In genomic region chr19:15526408-15526807, GRCh38 we compare ENCODE assay signal across 3 cellular contexts.
TF ChIP-seq lines count a peak whose summit lies in the region.

No MANE protein-coding gene starts in this region.

TF ChIP-seq in HepG2, 621 proteins besides CTCF, POLR2A, EP300 and RAD21:
- TF ChIP-seq REPIN1 (CRISPR knock-in tag; IDR thresholded peaks at IDR 0.05; ENCODE audit: borderline replicate concordance, low read depth) (no peak), ZNF768 (CRISPR knock-in tag; IDR thresholded peaks at IDR 0.05) (peak; percentile 52; the same call in 1 of the 2 replicates)
TF ChIP-seq in HepG2: peak in this region for 1.

TF ChIP-seq in HEK293, 187 proteins besides CTCF, POLR2A, EP300 and RAD21:
- TF ChIP-seq ZNF768 (tag by site-specific recombination; IDR thresholded peaks at IDR 0.05): peak; percentile 67; the same call in 1 of the 2 replicates
- no peak for TF ChIP-seq ZNF121 (tag by site-specific recombination; IDR thresholded peaks at IDR 0.05)
- no peak for TF ChIP-seq ZNF785 (tag by site-specific recombination; IDR thresholded peaks at IDR 0.05)

TF ChIP-seq in K562, 482 proteins besides CTCF, POLR2A, EP300 and RAD21:
- TF ChIP-seq ZFP36 (IDR thresholded peaks at IDR 0.05; ENCODE audit: low read depth, low read length, partially characterized antibody) (peak; percentile 84), ELK1 (CRISPR knock-in tag; IDR thresholded peaks at IDR 0.05) (no peak), PCBP2 (IDR thresholded peaks at IDR 0.05; ENCODE audit: low read depth, low read length, poor library complexity, severe bottlenecking) (no peak), POLR2H (tag; IDR thresholded peaks at IDR 0.05; ENCODE audit: low read depth) (no peak), ZFP1 (CRISPR knock-in tag; IDR thresholded peaks at IDR 0.05) (no peak), TBL1XR1 (IDR thresholded peaks at IDR 0.05; ENCODE audit: low read length in 2 of 2) (no peak), STAT5A (IDR thresholded peaks at IDR 0.05; ENCODE audit: borderline replicate concordance, low read length) (no peak), RBM25 (IDR thresholded peaks at IDR 0.05; ENCODE audit: low read depth, low read length, severe bottlenecking) (peak; percentile 90), JUND (IDR thresholded peaks at IDR 0.05; ENCODE audit: borderline replicate concordance, low read depth, low read length) (no peak), JUND (tag; IDR thresholded peaks at IDR 0.05; ENCODE audit: borderline replicate concordance, low read depth, low read length) (no peak), SAFB (IDR thresholded peaks at IDR 0.05; ENCODE audit: borderline replicate concordance, low read depth, low read length) (no peak), EWSR1 (IDR thresholded peaks at IDR 0.05; ENCODE audit: borderline replicate concordance, low read depth, partially characterized antibody) (no peak), KDM1A (IDR thresholded peaks at IDR 0.05) (0 out of 4 replicates have a peak, but pooled peaks of 1 of the 2 experiments have one; percentile 22), ZC3H4 (CRISPR knock-in tag; IDR thresholded peaks at IDR 0.05; ENCODE audit: borderline replicate concordance) (no peak), XRCC5 (IDR thresholded peaks at IDR 0.05; ENCODE audit: low read depth, low read length) (no peak), USF1 (CRISPR knock-in tag; IDR thresholded peaks at IDR 0.05) (no peak), WHSC1 (IDR thresholded peaks at IDR 0.05; ENCODE audit: low read length) (no peak), HDAC2 (IDR thresholded peaks at IDR 0.05) (0 out of 2 replicates have a peak, but pooled peaks have one; percentile 23), HNRNPL (IDR thresholded peaks at IDR 0.05; ENCODE audit: low read depth, low read length) (no peak), GATAD2B (IDR thresholded peaks at IDR 0.05; ENCODE audit: borderline replicate concordance) (no peak), BCOR (IDR thresholded peaks at IDR 0.05) (peak; percentile 83), HEY1 (CRISPR knock-in tag; IDR thresholded peaks at IDR 0.05; ENCODE audit: borderline replicate concordance) (no peak)
- TF ChIP-seq, protein P1, sequence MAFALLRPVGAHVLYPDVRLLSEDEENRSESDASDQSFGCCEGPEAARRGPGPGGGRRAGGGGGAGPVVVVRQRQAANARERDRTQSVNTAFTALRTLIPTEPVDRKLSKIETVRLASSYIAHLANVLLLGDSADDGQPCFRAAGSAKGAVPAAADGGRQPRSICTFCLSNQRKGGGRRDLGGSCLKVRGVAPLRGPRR (CRISPR knock-in tag; IDR thresholded peaks at IDR 0.05): no peak
- TF ChIP-seq, protein P2, sequence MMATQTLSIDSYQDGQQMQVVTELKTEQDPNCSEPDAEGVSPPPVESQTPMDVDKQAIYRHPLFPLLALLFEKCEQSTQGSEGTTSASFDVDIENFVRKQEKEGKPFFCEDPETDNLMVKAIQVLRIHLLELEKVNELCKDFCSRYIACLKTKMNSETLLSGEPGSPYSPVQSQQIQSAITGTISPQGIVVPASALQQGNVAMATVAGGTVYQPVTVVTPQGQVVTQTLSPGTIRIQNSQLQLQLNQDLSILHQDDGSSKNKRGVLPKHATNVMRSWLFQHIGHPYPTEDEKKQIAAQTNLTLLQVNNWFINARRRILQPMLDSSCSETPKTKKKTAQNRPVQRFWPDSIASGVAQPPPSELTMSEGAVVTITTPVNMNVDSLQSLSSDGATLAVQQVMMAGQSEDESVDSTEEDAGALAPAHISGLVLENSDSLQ (IDR thresholded peaks at IDR 0.05): no peak
- TF ChIP-seq, protein P3, sequence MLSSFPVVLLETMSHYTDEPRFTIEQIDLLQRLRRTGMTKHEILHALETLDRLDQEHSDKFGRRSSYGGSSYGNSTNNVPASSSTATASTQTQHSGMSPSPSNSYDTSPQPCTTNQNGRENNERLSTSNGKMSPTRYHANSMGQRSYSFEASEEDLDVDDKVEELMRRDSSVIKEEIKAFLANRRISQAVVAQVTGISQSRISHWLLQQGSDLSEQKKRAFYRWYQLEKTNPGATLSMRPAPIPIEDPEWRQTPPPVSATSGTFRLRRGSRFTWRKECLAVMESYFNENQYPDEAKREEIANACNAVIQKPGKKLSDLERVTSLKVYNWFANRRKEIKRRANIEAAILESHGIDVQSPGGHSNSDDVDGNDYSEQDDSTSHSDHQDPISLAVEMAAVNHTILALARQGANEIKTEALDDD (IDR thresholded peaks at IDR 0.05): no peak
